ENCODE assay signal across 26 cellular contexts in genomic region chr22:20972014-20972797, GRCh38. TPM values are rescaled to one million over a fixed set of nuclear protein-coding genes. Genes with fewer than 3 reads are reported as not detected.
DNase-seq lines count a peak whose midpoint lies in the region; ATAC-seq, FAIRE-seq and TF ChIP-seq lines count a peak whose summit lies in the region.
"Had no signal": no experiment of that assay in that cellular context is flagged by ENCODE, and none has a peak within 500 bp of the region (broad histone marks: within the 10 kb centered on the region; RNA-seq: fewer than 3 reads in every experiment).

No MANE protein-coding gene starts in this region.

- H3K79me2 ChIP-seq in GM23248 (ENCODE audit: insufficient read depth): no peaks in the 10 kb centered on the region
- H3K79me2 ChIP-seq in PC-9 (ENCODE audit: low read depth): no peaks in the 10 kb centered on the region

- TF ChIP-seq POLR2A in gastrocnemius medialis (IDR thresholded peaks at IDR 0.05): no peak

- in situ Hi-C loops in GM23248 (cut with MboI): no loop called here
- in situ Hi-C loops in gastrocnemius medialis (cut with MboI; ENCODE audit: low sequenced_read_pairs in 4 of 4): no loop called here

- H3K4me1 ChIP-seq in GM23248 (ENCODE audit: insufficient read depth) (no peaks in the 10 kb centered on the region), PC-9 (replicated peaks; ENCODE audit: insufficient read depth) (no peaks in the 10 kb centered on the region), left lung (peaks cover 0 to 26% of the 10 kb centered on the region in 2 donors), gastrocnemius medialis (no peaks in the 10 kb centered on the region)
- H3K4me1 ChIP-seq: BE2C, left ventricle myocardium inferior, SJCRH30, upper lobe of left lung had no signal

- H3K27ac ChIP-seq in GM23248: no peak overlapping the region
- H3K27ac ChIP-seq in PC-9: no peak overlapping the region
- H3K27ac ChIP-seq in left lung: no peak overlapping the region
- H3K27ac ChIP-seq in gastrocnemius medialis: no peak overlapping the region
- H3K27ac ChIP-seq: left ventricle myocardium inferior, sigmoid colon, SJCRH30, upper lobe of left lung had no signal

- 77 to 78% methylated on average over 13 of the region's 13 CpGs for WGBS in GM23248 (ENCODE audit: low coverage in 1 of 2, low lambda C conversion rate in 2 of 2, missing lambda C conversion rate in 2 of 2), 2 experiments

- no peak for TF ChIP-seq CTCF in PC-9 (conservative IDR thresholded peaks at IDR 0.05)
- no peak for TF ChIP-seq CTCF in left lung (IDR thresholded peaks at IDR 0.05)
- TF ChIP-seq CTCF in gastrocnemius medialis (IDR thresholded peaks at IDR 0.05 in 4 of 5, conservative IDR thresholded peaks at IDR 0.05 in 1 of 5): no peak

- POLR2A ChIA-PET in PC-9 (lab: Charles Lee; ENCODE audit: unreplicated experiment): interaction anchor here (0.6 to 0.7 kb wide), 4 partner anchors 12 to 670 kb away, joined by 3 to 8 read pairs (median 4); partner anchors contain the start of gene SDF2L1

- H3K4me2 ChIP-seq in GM23248 (ENCODE audit: unreplicated experiment) (no peak overlapping the region), PC-9 (no peak overlapping the region)

- H3F3A ChIP-seq in GM23248 (ENCODE audit: insufficient read depth) (no peaks in the 10 kb centered on the region), PC-9 (ENCODE audit: insufficient read depth, low read depth) (no peaks in the 10 kb centered on the region)

- H4K20me1 ChIP-seq in GM23248 (ENCODE audit: insufficient read depth) (no peaks in the 10 kb centered on the region), PC-9 (ENCODE audit: insufficient read depth) (no peaks in the 10 kb centered on the region)

- H3K9me2 ChIP-seq in GM23248 (ENCODE audit: insufficient read depth) (no peaks in the 10 kb centered on the region), PC-9 (ENCODE audit: insufficient read depth) (no peaks in the 10 kb centered on the region)

- FAIRE-seq in GM19239 (lab: Jason Lieb, UNC): no peak
- FAIRE-seq: D721Med, GM12878 had no signal

- CTCF ChIA-PET in PC-9 (lab: Charles Lee): interaction anchor here (0.7 kb wide), 1 partner anchor 14 kb away, joined by 7 read pairs; no protein-coding TSS in a partner anchor

- H3K4me3 ChIP-seq in GM23248 (no peak overlapping the region), PC-9 (no peak overlapping the region), left lung (no peak overlapping the region), gastrocnemius medialis (no peak overlapping the region)
- H3K4me3 ChIP-seq: GM12878, left ventricle myocardium inferior, mucosa of descending colon, sigmoid colon, SJCRH30, upper lobe of left lung had no signal

- H2AFZ ChIP-seq in GM23248 (no peak overlapping the region), PC-9 (no peak overlapping the region)

- no TSS peak for BruUV-seq in PC-9 (replicated peaks; lab: Mats Ljungman, UMichigan)

- intact Hi-C loops in PC-9 (cut with micrococcal nuclease; ENCODE audit: unreplicated experiment): no loop called here
- intact Hi-C loops in left lung (cut with DNase I): no loop called here
- intact Hi-C loops in gastrocnemius medialis (cut with DNase I; ENCODE audit: low total_unique reads): no loop called here

- H3K9me3 ChIP-seq in GM23248 (ENCODE audit: low read depth) (no peaks in the 10 kb centered on the region), PC-9 (ENCODE audit: insufficient read depth, low read depth) (no peaks in the 10 kb centered on the region), left lung (no peaks in the 10 kb centered on the region), gastrocnemius medialis (no peaks in the 10 kb centered on the region)
- H3K9me3 ChIP-seq: BE2C, left ventricle myocardium inferior, mucosa of descending colon, sigmoid colon, SJCRH30, upper lobe of left lung had no signal

- H3K27me3 ChIP-seq in GM23248 (replicated peaks; ENCODE audit: insufficient read depth): no peaks in the 10 kb centered on the region
- H3K27me3 ChIP-seq in PC-9 (ENCODE audit: insufficient read depth, low read depth): no peaks in the 10 kb centered on the region
- peaks cover 0 to 10% of the 10 kb centered on the region in 2 donors for H3K27me3 ChIP-seq in left lung
- H3K27me3 ChIP-seq in gastrocnemius medialis: no peaks in the 10 kb centered on the region
- H3K27me3 ChIP-seq: BE2C, sigmoid colon, upper lobe of left lung had no signal

- DNase-seq in GM23248 (peak; percentile 30), PC-9 (peak; percentile 25 to 64), left lung (peak in 1 of 2 donors; percentile 15), gastrocnemius medialis (no peak), GM19239 (ENCODE audit: insufficient read length, low spot score) (no peak), OCI-M1 (lab: John Stamatoyannopoulos, UW) (no peak)
- DNase-seq: activated CD8-positive, alpha-beta T cell treated with anti-CD3 and anti-CD28 coated beads for 36 hours; activated naive CD4-positive, alpha-beta T cell treated with Interleukin-2 at 50 U/mL for 16 hours; activated T-cell treated with anti-CD3 and anti-CD28 coated beads, Interleukin-2, amount 50 U/mL, for 1 hour; aorta; BE2C; effector memory CD4-positive, alpha-beta T cell; KG1; left ventricle myocardium inferior; mucosa of descending colon; NCI-H1105 treated with DMSO at 0.1 percent for 48 hours; NCI-H526 treated with DMSO at 0.1 percent for 48 hours; sigmoid colon; SJCRH30; stimulated activated CD4-positive, alpha-beta T cell treated with anti-CD3 and anti-CD28 coated beads, Interleukin-1b, Interleukin-23, amount 100 ng/mL, for 48 hours; T-helper 2 cell had no signal

- peak; percentile 16 for ATAC-seq in left lung
- ATAC-seq in gastrocnemius medialis: peak; percentile 14 to 36
- ATAC-seq in SK-N-SH treated with all-trans-retinoic acid at 6 μM for 48 hours: no peak
- ATAC-seq: activated CD8-positive, alpha-beta T cell treated with anti-CD3 and anti-CD28 coated beads for 36 hours; GM12878; mucosa of descending colon; WTC11 had no signal

- no peaks in the 10 kb centered on the region for H3K36me3 ChIP-seq in GM23248 (ENCODE audit: low read depth)
- H3K36me3 ChIP-seq in PC-9 (ENCODE audit: low read depth): no peaks in the 10 kb centered on the region
- no peaks in the 10 kb centered on the region for H3K36me3 ChIP-seq in left lung
- no peaks in the 10 kb centered on the region for H3K36me3 ChIP-seq in gastrocnemius medialis
- H3K36me3 ChIP-seq: BE2C, left ventricle myocardium inferior, sigmoid colon, SJCRH30, upper lobe of left lung had no signal

- no peak overlapping the region for H3K9ac ChIP-seq in GM23248

TF ChIP-seq in SK-N-SH treated with all-trans-retinoic acid at 6 μM for 48 hours, 23 proteins besides CTCF, POLR2A, EP300 and RAD21 (continues in another document):
- TF ChIP-seq BACH2 (CRISPR knock-in tag; IDR thresholded peaks at IDR 0.05; ENCODE audit: borderline replicate concordance) (no peak), ARNTL (CRISPR knock-in tag; IDR thresholded peaks at IDR 0.05; ENCODE audit: borderline replicate concordance, low read depth) (no peak), ZFP30 (CRISPR knock-in tag; IDR thresholded peaks at IDR 0.05) (no peak), ZC3H10 (CRISPR knock-in tag; IDR thresholded peaks at IDR 0.05) (no peak), ESRRG (CRISPR knock-in tag; IDR thresholded peaks at IDR 0.05) (no peak), PPARA (CRISPR knock-in tag; IDR thresholded peaks at IDR 0.05; ENCODE audit: borderline replicate concordance) (no peak), ZNF70 (CRISPR knock-in tag; IDR thresholded peaks at IDR 0.05) (no peak), PATZ1 (CRISPR knock-in tag; IDR thresholded peaks at IDR 0.05; ENCODE audit: borderline replicate concordance) (no peak), ZFP3 (CRISPR knock-in tag; IDR thresholded peaks at IDR 0.05) (no peak), SNAI2 (CRISPR knock-in tag; IDR thresholded peaks at IDR 0.05) (no peak), GLIS3 (CRISPR knock-in tag; IDR thresholded peaks at IDR 0.05) (no peak)

RNA-seq across cellular contexts. Expression of gene AIFM3, which starts 5.2 kb away (rescaled TPM):
- 0.65 TPM in 1 of 2 replicates, not detected in the other for total RNA-seq in GM23248 (2014; rRNA removed; shearing (Covaris generic))
- 0.16 TPM in 1 of 2 replicates, not detected in the other for polyA plus RNA-seq in GM23248 (2016; fragmentation: Nextera tagmentation; extraction: Ambion mirVana)
- 6.9 and 7.4 TPM in 2 replicates for total RNA-seq in PC-9 (2021)
- total RNA-seq in left lung: 1 to 10 TPM; 6.0 to 6.5 TPM
- under 1 TPM in 2 of 4 donors, not detected in 2; 0.22 to 0.42 TPM for total RNA-seq in gastrocnemius medialis
- total RNA-seq: SJCRH30 had no signal

RNA-seq across cellular contexts. Expression of gene LZTR1, which starts 9.9 kb away (rescaled TPM):
- 71.5 and 80.1 TPM in 2 replicates for total RNA-seq in GM23248 (2014; rRNA removed; shearing (Covaris generic))
- polyA plus RNA-seq in GM23248 (2016; fragmentation: Nextera tagmentation; extraction: Ambion mirVana): 26.8 and 29.7 TPM in 2 replicates
- total RNA-seq in PC-9 (2021) (23.2 and 23.4 TPM in 2 replicates), left lung (10 to 100 TPM; 60.0 to 71.9 TPM), gastrocnemius medialis (10 to 100 TPM; 25.4 to 36.4 (median 26.3) TPM)

RNA-seq across cellular contexts. Expression of gene THAP7, which starts 29.7 kb away (rescaled TPM):
- total RNA-seq in GM23248 (2014; rRNA removed; shearing (Covaris generic)): 19.5 and 27.5 TPM in 2 replicates
- 32.5 and 34.0 TPM in 2 replicates for polyA plus RNA-seq in GM23248 (2016; fragmentation: Nextera tagmentation; extraction: Ambion mirVana)
- 16.4 and 17.0 TPM in 2 replicates for total RNA-seq in PC-9 (2021)
- total RNA-seq in left lung: 10 to 100 TPM; 17.8 to 23.8 TPM
- 10 to 100 TPM; 44.8 to 76.2 (median 61.7) TPM for total RNA-seq in gastrocnemius medialis

RNA-seq across cellular contexts. Expression of gene P2RX6, which starts 42.8 kb away (rescaled TPM):
- 1.6 TPM in 2 replicates for total RNA-seq in GM23248 (2014; rRNA removed; shearing (Covaris generic))
- polyA plus RNA-seq in GM23248 (2016; fragmentation: Nextera tagmentation; extraction: Ambion mirVana): 2.2 and 2.4 TPM in 2 replicates
- total RNA-seq in PC-9 (2021): 2.4 and 2.7 TPM in 2 replicates
- total RNA-seq in left lung: 1 to 10 TPM in 1 of 2 donors, under 1 TPM in 1; 0.20 to 1.7 TPM
- 10 to 100 TPM; 17.6 to 68.9 (median 33.3) TPM for total RNA-seq in gastrocnemius medialis

RNA-seq across cellular contexts. Expression of gene CRKL, which starts 55.0 kb away (rescaled TPM):
- 39.8 and 42.5 TPM in 2 replicates for total RNA-seq in GM23248 (2014; rRNA removed; shearing (Covaris generic))
- 26.7 and 27.1 TPM in 2 replicates for polyA plus RNA-seq in GM23248 (2016; fragmentation: Nextera tagmentation; extraction: Ambion mirVana)
- total RNA-seq in PC-9 (2021) (45.8 and 49.7 TPM in 2 replicates), left lung (10 to 100 TPM; 56.7 to 59.4 TPM), gastrocnemius medialis (100 to 1,000 TPM in 1 of 4 donors, 10 to 100 TPM in 3; 73.3 to 109 (median 84.7) TPM)

Comparison
In these comparisons a context has a peak if more than half of its experiments do, and no peak if none do; other contexts are left out.
1. DNase-seq: peak in GM23248 (single experiment) and PC-9 (2 of 2); none in gastrocnemius medialis (0 of 2), GM19239 (single experiment) and OCI-M1 (single experiment).